Comparison of ENCODE assay signal across 10 cellular contexts in the genomic region with DNA sequence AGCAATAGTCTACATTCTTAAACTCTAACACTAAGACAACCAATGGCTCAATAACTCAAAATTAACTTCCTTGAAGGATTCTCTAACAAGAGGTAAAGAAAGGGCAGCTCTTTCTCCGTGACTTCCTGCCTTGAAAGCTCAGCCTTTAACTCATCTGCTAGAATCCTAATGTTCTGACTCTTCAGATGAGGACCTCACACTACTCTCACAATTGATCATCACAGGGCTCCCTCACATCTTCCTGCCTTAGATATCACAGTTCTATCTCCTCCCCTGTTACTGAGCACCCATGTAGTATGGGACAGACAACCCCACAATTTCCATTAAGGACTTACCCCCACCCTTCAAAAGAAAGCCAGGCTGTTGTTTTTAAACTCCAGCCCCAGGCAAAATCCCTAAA. TPM values are rescaled to one million over a fixed set of nuclear protein-coding genes. Genes with fewer than 3 reads are reported as not detected.
DNase-seq lines count a peak whose midpoint lies in the region; ATAC-seq and TF ChIP-seq lines count a peak whose summit lies in the region.
"Had no signal": no experiment of that assay in that cellular context is flagged by ENCODE, and none has a peak within 500 bp of the region (broad histone marks: within the 10 kb centered on the region; RNA-seq: fewer than 3 reads in every experiment).

No MANE protein-coding gene starts in this region.

- H4K8ac ChIP-seq in neuronal stem cell (ENCODE audit: low read depth, low read length), result no peak overlapping the region

- H3K27me3 ChIP-seq in GM06990 (replicated peaks; ENCODE audit: control insufficient read depth, insufficient read depth, low read length), result no peaks in the 10 kb centered on the region
- H3K27me3 ChIP-seq in endodermal cell (ENCODE audit: control insufficient read depth, insufficient read depth, low read length, poor library complexity, severe bottlenecking), result no peaks in the 10 kb centered on the region
- no peaks in the 10 kb centered on the region for H3K27me3 ChIP-seq in neuronal stem cell (ENCODE audit: control insufficient read depth in 3 of 3, insufficient read depth in 3 of 3, low read depth in 1 of 3, low read length in 3 of 3)

- no peaks in the 10 kb centered on the region for H3K79me1 ChIP-seq in neuronal stem cell (ENCODE audit: low read depth, low read length)

- no peak overlapping the region for H2BK15ac ChIP-seq in neuronal stem cell (ENCODE audit: low read length)

- H2AFZ ChIP-seq in neuronal stem cell (ENCODE audit: low read length), result no peak overlapping the region

- H3K23ac ChIP-seq in neuronal stem cell (ENCODE audit: low read depth, low read length, poor library complexity), result no peak overlapping the region

- DNase-seq in GM06990 (ENCODE audit: extremely low read depth, insufficient read length) (peak; percentile 19), endodermal cell (no peak), neuronal stem cell (ENCODE audit: low spot score) (no peak)
- DNase-seq: Calu3, occipital lobe had no signal

- H3K4me1 Mint-ChIP-seq in endodermal cell, result peaks cover 5% of the 10 kb centered on the region

- no peaks in the 10 kb centered on the region for H3K36me3 Mint-ChIP-seq in endodermal cell (ENCODE audit: low read depth)

- no peaks in the 10 kb centered on the region for H3K4me1 ChIP-seq in endodermal cell (ENCODE audit: control insufficient read depth, insufficient read depth, low read length)
- no peaks in the 10 kb centered on the region for H3K4me1 ChIP-seq in neuronal stem cell (ENCODE audit: control insufficient read depth in 2 of 2, insufficient read depth in 1 of 2, low read depth in 1 of 2, low read length in 2 of 2)

- H2AK5ac ChIP-seq in neuronal stem cell (ENCODE audit: low read depth, low read length), result no peak overlapping the region

- no peak overlapping the region for H2BK12ac ChIP-seq in neuronal stem cell (ENCODE audit: low read length)

- no peaks in the 10 kb centered on the region for H3K27me3 Mint-ChIP-seq in endodermal cell (ENCODE audit: insufficient read depth)

- H3K14ac ChIP-seq in neuronal stem cell (ENCODE audit: low read length), result no peak overlapping the region

- peak overlapping the region; percentile 8 for H3K27ac Mint-ChIP-seq in endodermal cell

- H3K9me3 ChIP-seq in endodermal cell (ENCODE audit: control insufficient read depth, low read length) (no peaks in the 10 kb centered on the region), neuronal stem cell (replicated peaks in 1 of 2; ENCODE audit: control insufficient read depth in 2 of 2, insufficient read depth in 1 of 2, low read depth in 1 of 2, low read length in 2 of 2) (no peaks in the 10 kb centered on the region)

- no peaks in the 10 kb centered on the region for H3K9me3 Mint-ChIP-seq in endodermal cell

- no peak overlapping the region for H4K91ac ChIP-seq in neuronal stem cell (ENCODE audit: low read depth, low read length, poor library complexity)

- H3K4me3 ChIP-seq in GM06990 (replicated peaks; ENCODE audit: low read depth, low read length) (no peak overlapping the region), endodermal cell (ENCODE audit: low read length) (no peak overlapping the region), neuronal stem cell (ENCODE audit: low read length in 2 of 2) (no peak overlapping the region)

- no peak overlapping the region for H3K27ac ChIP-seq in endodermal cell (ENCODE audit: low read depth, low read length)
- H3K27ac ChIP-seq in neuronal stem cell (replicated peaks; ENCODE audit: low read length), result no peak overlapping the region

- WGBS in endodermal cell (ENCODE audit: insufficient coverage in 1 of 2, insufficient read length in 1 of 2), 2 experiments, result 97 to 100% methylated on average over 1 of the region's 1 CpG
- WGBS in neuronal stem cell (ENCODE audit: extremely low coverage in 2 of 2, insufficient read length in 2 of 2, insufficient replicate concordance in 1 of 2), 2 donors, result no CpG with 5 or more reads among the region's 1 CpG

- H3K18ac ChIP-seq in neuronal stem cell (ENCODE audit: low read length), result no peak overlapping the region

- H2BK5ac ChIP-seq in neuronal stem cell (ENCODE audit: low read length), result no peak overlapping the region

- no peak overlapping the region for H3K4me2 ChIP-seq in neuronal stem cell (ENCODE audit: insufficient read depth, low read length, poor library complexity, severe bottlenecking)

- peak; percentile 57 for ATAC-seq in GM18870 (IDR thresholded peaks at IDR 0.05; ENCODE audit: unreplicated experiment)
- peak; percentile 62 for ATAC-seq in HG03159 (IDR thresholded peaks at IDR 0.05; ENCODE audit: unreplicated experiment)
- ATAC-seq in GM19351 (IDR thresholded peaks at IDR 0.05; ENCODE audit: unreplicated experiment), result no peak
- no peak for ATAC-seq in HG03354 (IDR thresholded peaks at IDR 0.05; ENCODE audit: poor library complexity, severe bottlenecking, unreplicated experiment)
- no peak for ATAC-seq in GM19324 (IDR thresholded peaks at IDR 0.05; ENCODE audit: low FRiP score, unreplicated experiment)

- no peak overlapping the region for H3K4ac ChIP-seq in neuronal stem cell (ENCODE audit: low read length)

- no peak for TF ChIP-seq CTCF in GM06990 (IDR thresholded peaks at IDR 0.05; ENCODE audit: insufficient read depth, low read length, poor library complexity, severe bottlenecking)
- TF ChIP-seq CTCF in endodermal cell (conservative IDR thresholded peaks at IDR 0.05), result no peak

- no peak overlapping the region for H3K4me3 Mint-ChIP-seq in endodermal cell

- H3K9ac ChIP-seq in endodermal cell (ENCODE audit: extremely low read depth, low read length, poor library complexity, severe bottlenecking) (no peak overlapping the region), neuronal stem cell (ENCODE audit: low read depth, low read length, poor library complexity) (no peak overlapping the region)

- H2BK120ac ChIP-seq in neuronal stem cell (ENCODE audit: low read depth, low read length), result no peak overlapping the region

- H3K36me3 ChIP-seq in GM06990 (ENCODE audit: control insufficient read depth, insufficient read depth, low read length), result no peaks in the 10 kb centered on the region
- H3K36me3 ChIP-seq in endodermal cell (ENCODE audit: control insufficient read depth, insufficient read depth, low read length), result no peaks in the 10 kb centered on the region
- H3K36me3 ChIP-seq in neuronal stem cell (replicated peaks in 1 of 2; ENCODE audit: control insufficient read depth in 2 of 2, insufficient read depth in 2 of 2, low read length in 2 of 2), result no peaks in the 10 kb centered on the region

RNA-seq across cellular contexts. Expression of gene SMURF2, which starts 33.5 kb away (rescaled TPM):
- 10 to 100 TPM; 33.6 to 34.1 TPM for total RNA-seq in endodermal cell
- 25.2 TPM for polyA plus RNA-seq in endodermal cell (2013, experiment 1 of 2)
- polyA plus RNA-seq in endodermal cell (2013, experiment 2 of 2), result 27.9 TPM
- 12.0 TPM for polyA plus RNA-seq in neuronal stem cell (2013, experiment 1 of 2)
- 12.6 TPM for polyA plus RNA-seq in neuronal stem cell (2013, experiment 2 of 2)

Comparison
In these comparisons a context has a peak if more than half of its experiments do, and no peak if none do; other contexts are left out.
1. ATAC-seq: peak in GM18870 (single experiment) and HG03159 (single experiment); none in GM19351 (single experiment), HG03354 (single experiment) and GM19324 (single experiment).